1 cellular context compared by ENCODE assay signal in genomic region chr7:153430931-153431330, GRCh38.
TF ChIP-seq lines count a peak whose summit lies in the region.

No MANE protein-coding gene starts in this region.

TF ChIP-seq in H1, 55 proteins besides CTCF, POLR2A, EP300 and RAD21 (continued from another document):
- TF ChIP-seq CHD7 (IDR thresholded peaks at IDR 0.05; ENCODE audit: insufficient replicate concordance, low read length) (no peak), SP4 (IDR thresholded peaks at IDR 0.05; ENCODE audit: low read length) (no peak), BCL11A (IDR thresholded peaks at IDR 0.05; ENCODE audit: low read depth in 2 of 2, low read length in 2 of 2) (no peak), KDM1A (IDR thresholded peaks at IDR 0.05; ENCODE audit: borderline replicate concordance, low read length) (0 out of 2 replicates have a peak, but pooled peaks have one; percentile 0), BACH1 (IDR thresholded peaks at IDR 0.05; ENCODE audit: low read length) (no peak), CREB1 (IDR thresholded peaks at IDR 0.05) (no peak), YY1 (IDR thresholded peaks at IDR 0.05; ENCODE audit: low read depth, low read length) (0 out of 2 replicates have a peak, but pooled peaks have one; percentile 31), SIN3A (conservative IDR thresholded peaks at IDR 0.05 in 1 of 2, IDR thresholded peaks at IDR 0.05 in 1 of 2; ENCODE audit: low read depth in 1 of 2, low read length in 2 of 2) (no peak), SIRT6 (IDR thresholded peaks at IDR 0.05; ENCODE audit: low read length) (no peak), HDAC2 (IDR thresholded peaks at IDR 0.05; ENCODE audit: borderline replicate concordance in 1 of 2, low read depth in 2 of 2, low read length in 2 of 2) (0 out of 4 replicates have a peak, but pooled peaks of 1 of the 2 experiments have one; percentile 21), CEBPB (IDR thresholded peaks at IDR 0.05; ENCODE audit: low read depth, low read length) (no peak), RFX5 (IDR thresholded peaks at IDR 0.05; ENCODE audit: borderline replicate concordance, low read depth, low read length) (no peak), NANOG (IDR thresholded peaks at IDR 0.05; ENCODE audit: insufficient read depth, low read depth, low read length, poor library complexity, severe bottlenecking) (peak; percentile 99), TAF7 (optimal IDR thresholded peaks at IDR 0.05; ENCODE audit: borderline replicate concordance, low read depth, low read length) (no peak), FOSL1 (IDR thresholded peaks at IDR 0.05; ENCODE audit: insufficient read depth, low read depth, low read length) (no peak), RXRA (IDR thresholded peaks at IDR 0.05; ENCODE audit: insufficient read depth, low read depth, low read length) (no peak), EGR1 (IDR thresholded peaks at IDR 0.05; ENCODE audit: borderline replicate concordance, low read depth, low read length) (peak; percentile 91; the same call in 1 of the 2 replicates), HDAC6 (IDR thresholded peaks at IDR 0.05; ENCODE audit: low read depth, low read length) (no peak), SIX5 (IDR thresholded peaks at IDR 0.05; ENCODE audit: low read depth, low read length) (no peak), SP2 (IDR thresholded peaks at IDR 0.05; ENCODE audit: low read length) (no peak), KDM5A (IDR thresholded peaks at IDR 0.05; ENCODE audit: low read length) (no peak), RBBP5 (IDR thresholded peaks at IDR 0.05; ENCODE audit: borderline replicate concordance, low read depth, low read length) (no peak), SP1 (IDR thresholded peaks at IDR 0.05; ENCODE audit: low read depth, low read length) (peak; percentile 86; the same call in 1 of the 2 replicates), TCF12 (IDR thresholded peaks at IDR 0.05; ENCODE audit: low read depth, low read length) (0 out of 2 replicates have a peak, but pooled peaks have one; percentile 43), RNF2 (IDR thresholded peaks at IDR 0.05; ENCODE audit: borderline replicate concordance, low read depth, low read length, missing control alignments, poor library complexity, severe bottlenecking) (no peak), SUZ12 (IDR thresholded peaks at IDR 0.05; ENCODE audit: low read length) (no peak), MAFK (IDR thresholded peaks at IDR 0.05; ENCODE audit: low read depth, low read length) (no peak), CTBP2 (IDR thresholded peaks at IDR 0.05; ENCODE audit: borderline replicate concordance, insufficient read depth, insufficient read length, low read length) (no peak), ZNF274 (IDR thresholded peaks at IDR 0.05; ENCODE audit: borderline replicate concordance, extremely low read depth, low read length) (no peak), ATF2 (IDR thresholded peaks at IDR 0.05; ENCODE audit: low read length) (no peak)
